ENCODE assay signal across 32 cellular contexts in genomic region chr15:27722102-27722501, GRCh38.
"Had no signal": no experiment of that assay in that cellular context is flagged by ENCODE, and none has a peak within 500 bp of the region (broad histone marks: within the 10 kb centered on the region; RNA-seq: fewer than 3 reads in every experiment).

No MANE protein-coding gene starts in this region.

- H3K27me3 Mint-ChIP-seq: T-cell, T-helper 17 cell had no signal

- ATAC-seq: PC-3, SK-N-SH treated with all-trans-retinoic acid at 6 μM for 48 hours, T-cell, T-helper 17 cell had no signal

- DNase-seq: Karpas-422; KBM-7; NCI-H1048; NCI-H1092 treated with DMSO at 0.1 percent for 48 hours; NCI-H1105 treated with DMSO at 0.1 percent for 48 hours; NCI-H1417; NCI-H1436; NCI-H1694; NCI-H187; NCI-H1930; NCI-H2029 treated with DMSO at 0.1 percent for 48 hours; NCI-H2081 treated with DMSO at 0.1 percent for 48 hours; NCI-H2107; NCI-H2171; NCI-H226; NCI-H446 treated with DMSO at 0.1 percent for 48 hours; NCI-H510A; NCI-H524; NCI-H526; NCI-H774; NK-92 treated with Interleukin-12 subunit alpha and Interleukin-12 subunit beta, amount 100 ng/mL, for 24 hours; OCI-M1; PC-3; Peyer's patch; Right ventricle myocardium superior; SHP77 treated with DMSO at 0.1 percent for 48 hours; T-cell; T-helper 17 cell had no signal

- H3K4me1 ChIP-seq: Peyer's patch, SJSA1 had no signal

- H3K36me3 ChIP-seq: Peyer's patch, SJSA1 had no signal

- H3K4me3 ChIP-seq: Peyer's patch, SJSA1, SK-N-MC had no signal

- H3K27ac ChIP-seq: KMS-11, Peyer's patch, SJSA1, SK-N-MC had no signal

- H3K4me3 Mint-ChIP-seq: T-cell, T-helper 17 cell had no signal

- H3K9ac ChIP-seq: KMS-11 had no signal

- H3K4me1 Mint-ChIP-seq: T-cell, T-helper 17 cell had no signal

- H3K36me3 Mint-ChIP-seq: T-cell had no signal

- H3K27ac Mint-ChIP-seq: T-cell, T-helper 17 cell had no signal

- H3K27me3 ChIP-seq: Peyer's patch, SJSA1 had no signal

- H3K4me2 ChIP-seq: KMS-11 had no signal

- H3K9me3 ChIP-seq: Peyer's patch had no signal
